16 cellular contexts compared by ENCODE assay signal in the genomic region with DNA sequence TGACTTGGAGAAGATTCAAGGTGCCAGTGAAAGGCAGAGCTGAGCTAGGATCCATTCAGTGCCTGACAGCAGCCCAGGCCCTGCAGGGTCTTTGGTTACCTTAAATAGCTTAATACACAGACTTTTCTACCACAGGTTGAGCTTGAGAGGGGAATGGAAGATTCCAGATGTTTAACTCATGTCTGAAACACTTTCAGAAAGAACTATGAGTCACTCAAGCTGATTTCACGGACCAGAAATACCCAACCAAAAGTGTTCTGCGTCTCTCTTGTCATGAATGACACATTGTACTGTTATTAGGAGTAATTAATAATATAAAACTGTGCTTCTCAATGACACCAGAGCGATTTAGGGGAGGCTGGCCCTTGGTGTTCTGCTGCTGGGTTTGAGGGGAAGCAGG. TPM values are rescaled to one million over a fixed set of nuclear protein-coding genes. Genes with fewer than 3 reads are reported as not detected.
DNase-seq lines count a peak whose midpoint lies in the region; ATAC-seq and TF ChIP-seq lines count a peak whose summit lies in the region.
"Had no signal": no experiment of that assay in that cellular context is flagged by ENCODE, and none has a peak within 500 bp of the region (broad histone marks: within the 10 kb centered on the region; RNA-seq: fewer than 3 reads in every experiment).

No MANE protein-coding gene starts in this region.

- WGBS in aorta, 2 donors = 2 to 6% methylated on average over 3 of the region's 3 CpGs
- WGBS in upper lobe of left lung, 2 donors = 65 to 76% methylated on average over 3 of the region's 3 CpGs

- in situ Hi-C loops in astrocyte of the cerebellum (cut with HindIII; ENCODE audit: low sequenced_read_pairs) = no loop called here

- no peak for TF ChIP-seq EP300 in upper lobe of left lung (IDR thresholded peaks at IDR 0.05)

- H3K9me3 ChIP-seq in left ventricle myocardium inferior (replicated peaks) (no peaks in the 10 kb centered on the region), aorta (ENCODE audit: control insufficient read depth, low read length) (no peaks in the 10 kb centered on the region), upper lobe of left lung (no peaks in the 10 kb centered on the region)
- H3K9me3 ChIP-seq: body of pancreas, HAP-1 had no signal

- no peak for ATAC-seq in left ventricle myocardium superior
- no peak for ATAC-seq in aorta (ENCODE audit: low FRiP score)
- no peak for ATAC-seq in upper lobe of left lung (ENCODE audit: low FRiP score in 2 of 2)
- ATAC-seq: body of pancreas had no signal

- H3K4me3 ChIP-seq in left ventricle myocardium inferior (no peak overlapping the region), astrocyte of the cerebellum (ENCODE audit: low read depth, low read length) (no peak overlapping the region), aorta (ENCODE audit: low read length in 2 of 2) (no peak overlapping the region), upper lobe of left lung (no peak overlapping the region)
- H3K4me3 ChIP-seq: body of pancreas, HAP-1 had no signal

- no peaks in the 10 kb centered on the region for H3K27me3 ChIP-seq in left ventricle myocardium inferior (ENCODE audit: low read depth)
- no peaks in the 10 kb centered on the region for H3K27me3 ChIP-seq in aorta (ENCODE audit: control insufficient read depth in 1 of 2, insufficient read depth in 2 of 2, low read length in 1 of 2)
- no peaks in the 10 kb centered on the region for H3K27me3 ChIP-seq in upper lobe of left lung
- H3K27me3 ChIP-seq: body of pancreas had no signal

- TF ChIP-seq CTCF in left ventricle myocardium inferior (IDR thresholded peaks at IDR 0.05; ENCODE audit: borderline replicate concordance) (no peak), astrocyte of the cerebellum (IDR thresholded peaks at IDR 0.05; ENCODE audit: low read depth, low read length, missing control alignments) (no peak), upper lobe of left lung (IDR thresholded peaks at IDR 0.05) (no peak)

- intact Hi-C loops in left ventricle myocardium inferior (cut with micrococcal nuclease) (no loop called here), left ventricle myocardium superior (cut with micrococcal nuclease) (no loop called here), aorta (cut with DNase I) (no loop called here)

- TF ChIP-seq POLR2A in upper lobe of left lung (IDR thresholded peaks at IDR 0.05) = no peak

- H3K27ac ChIP-seq in left ventricle myocardium inferior (replicated peaks) (peak overlapping the region; percentile 80), aorta (ENCODE audit: low read depth in 1 of 2, low read length in 2 of 2) (peak overlapping the region; percentile 63 to 90), upper lobe of left lung (peak overlapping the region in 2 of 4 donors; percentile 9 to 14)

- DNase-seq in left ventricle myocardium inferior = no peak
- no peak for DNase-seq in left ventricle myocardium superior
- DNase-seq in astrocyte of the cerebellum (ENCODE audit: low read depth) = peak; percentile 48
- DNase-seq in foreskin melanocyte = peak; percentile 65
- DNase-seq in aorta = no peak
- no peak for DNase-seq in stimulated activated CD4-positive, alpha-beta T cell treated with anti-CD3 and anti-CD28 coated beads, Interleukin-4, amount 100 ng/mL, for 1 hour
- no peak for DNase-seq in upper lobe of left lung
- DNase-seq in NCI-H128 (lab: John Stamatoyannopoulos, UW; ENCODE audit: unreplicated experiment) = no peak
- DNase-seq: activated B cell treated with CpG ODN at 0.5 μM for 24 hours; body of pancreas; DMS79; NCI-H1105 treated with DMSO at 0.1 percent for 48 hours; NCI-H524; SIG-M5; stimulated activated CD4-positive, alpha-beta T cell treated with anti-CD3 and anti-CD28 coated beads, Interleukin-12 subunit alpha, Interleukin-12 subunit beta, amount 100 ng/mL, for 4 hours had no signal

- H3K36me3 ChIP-seq in left ventricle myocardium inferior (no peaks in the 10 kb centered on the region), aorta (ENCODE audit: control insufficient read depth in 1 of 2, insufficient read depth in 2 of 2, low read length in 1 of 2) (no peaks in the 10 kb centered on the region), upper lobe of left lung (no peaks in the 10 kb centered on the region)
- H3K36me3 ChIP-seq: HAP-1 had no signal

- H3K4me1 ChIP-seq in left ventricle myocardium inferior (peaks cover 71% of the 10 kb centered on the region), aorta (ENCODE audit: control insufficient read depth in 1 of 2, insufficient read depth in 2 of 2, low read length in 2 of 2) (peaks cover 0 to 3% of the 10 kb centered on the region in 2 donors), upper lobe of left lung (peaks cover 33 to 46% (median 34%) of the 10 kb centered on the region in 4 donors)

RNA-seq across cellular contexts. Expression of a gene that starts 6.4 kb away (rescaled TPM):
- total RNA-seq in left ventricle myocardium inferior (36.4 TPM), left ventricle myocardium superior (24.7 TPM), aorta (100 to 1,000 TPM; 167 to 188 TPM), upper lobe of left lung (10 to 100 TPM in 5 of 6 donors, 1 to 10 TPM in 1; 2.1 to 60.9 (median 17.6) TPM)
- polyA plus RNA-seq in aorta = 10 to 100 TPM; 31.4 to 46.7 TPM

Comparison
In these comparisons a context has a peak if more than half of its experiments do, and no peak if none do; other contexts are left out.
1. DNase-seq: peak in astrocyte of the cerebellum (single experiment) and foreskin melanocyte (single experiment); none in left ventricle myocardium inferior (single experiment), left ventricle myocardium superior (single experiment), aorta (0 of 2), stimulated activated CD4-positive, alpha-beta T cell treated with anti-CD3 and anti-CD28 coated beads, Interleukin-4, amount 100 ng/mL, for 1 hour (single experiment), upper lobe of left lung (0 of 2) and NCI-H128 (single experiment).